ENCODE assay signal across 9 cellular contexts in the genomic region with DNA sequence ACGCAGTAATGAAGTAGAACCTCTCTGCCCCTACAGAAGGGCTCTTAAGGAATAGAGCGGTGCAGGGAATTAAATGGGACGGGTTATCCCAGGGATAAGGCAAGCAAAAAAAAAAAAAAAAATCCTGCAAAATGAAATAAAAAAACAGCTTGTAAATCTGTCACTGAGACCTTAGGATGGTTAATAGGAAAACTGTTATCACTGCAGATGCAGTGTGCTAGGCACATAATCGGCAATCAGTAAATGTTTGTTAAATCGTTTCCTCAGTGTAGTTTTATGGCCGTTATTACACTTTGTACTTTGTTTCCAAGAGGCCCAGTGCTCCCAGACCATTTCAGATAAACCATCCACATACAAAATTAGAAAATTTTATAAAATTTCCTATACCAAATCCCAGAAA. TPM values are rescaled to one million over a fixed set of nuclear protein-coding genes. Genes with fewer than 3 reads are reported as not detected.
DNase-seq lines count a peak whose midpoint lies in the region; ATAC-seq and TF ChIP-seq lines count a peak whose summit lies in the region.
"Had no signal": no experiment of that assay in that cellular context is flagged by ENCODE, and none has a peak within 500 bp of the region (broad histone marks: within the 10 kb centered on the region; RNA-seq: fewer than 3 reads in every experiment).

No MANE protein-coding gene starts in this region.

- peak overlapping the region; percentile 97 for H3K4me3 Mint-ChIP-seq in T-helper 17 cell

- no TSS peak for BruUV-seq in HCT116 (replicated peaks; lab: Mats Ljungman, UMichigan)

- WGBS in gastroesophageal sphincter (ENCODE audit: low coverage in 1 of 2), 2 donors, result 0 to 25% methylated on average over 3 to 6 of the region's 6 CpGs

- intact Hi-C loops in HCT116 (cut with micrococcal nuclease), result no loop called here

- TF ChIP-seq RAD21 in HCT116 (IDR thresholded peaks at IDR 0.05; ENCODE audit: low read depth), result no peak

- H3K4me1 ChIP-seq in HCT116 (ENCODE audit: control insufficient read depth in 1 of 2, insufficient read depth in 2 of 2, low read length in 2 of 2), result 0 out of 4 replicates have a peak, but pooled peaks cover 0 to 3% of the 10 kb centered on the region in 2 experiments
- H3K4me1 ChIP-seq in gastroesophageal sphincter, result peaks cover 0 to 61% (median 0%) of the 10 kb centered on the region in 3 donors
- H3K4me1 ChIP-seq in skeletal muscle satellite cell (ENCODE audit: control insufficient read depth, insufficient read depth, low read length), result no peaks in the 10 kb centered on the region

- no peaks in the 10 kb centered on the region for H4K20me1 ChIP-seq in HCT116 (ENCODE audit: insufficient read depth)

- TF ChIP-seq CTCF in HCT116 (IDR thresholded peaks at IDR 0.05 in 2 of 3, conservative IDR thresholded peaks at IDR 0.05 in 1 of 3; ENCODE audit: borderline replicate concordance in 1 of 3, insufficient read depth in 1 of 3, low read depth in 2 of 3, low read length in 2 of 3), result no peak
- no peak for TF ChIP-seq CTCF in gastroesophageal sphincter (IDR thresholded peaks at IDR 0.05)

- no peak for TF ChIP-seq POLR2A in HCT116 (IDR thresholded peaks at IDR 0.05; ENCODE audit: borderline replicate concordance, extremely low read depth, insufficient read depth, insufficient read length)
- no peak for TF ChIP-seq POLR2A in gastroesophageal sphincter (IDR thresholded peaks at IDR 0.05)

- peak overlapping the region; percentile 54 to 90 for H3K4me3 ChIP-seq in HCT116 (replicated peaks in 1 of 2; ENCODE audit: low read depth in 1 of 2, low read length in 2 of 2)
- peak overlapping the region; percentile 63 to 95 for H3K4me3 ChIP-seq in gastroesophageal sphincter
- H3K4me3 ChIP-seq in skeletal muscle satellite cell (ENCODE audit: low read length), result peak overlapping the region; percentile 80

- H3K9ac ChIP-seq in HCT116 (ENCODE audit: low read length) (peak overlapping the region; percentile 91), skeletal muscle satellite cell (ENCODE audit: low read depth, low read length) (peak overlapping the region; percentile 98)

- no peak for DNase-seq in HCT116 (ENCODE audit: low read depth, low spot score)
- no peak for DNase-seq in T-helper 17 cell
- no peak for DNase-seq in NCI-H1092 treated with DMSO at 0.1 percent for 48 hours (lab: John Stamatoyannopoulos, UW)
- no peak for DNase-seq in SKM-1 treated with dmso at 0.1 percent for 144 hours (lab: John Stamatoyannopoulos, UW; ENCODE audit: unreplicated experiment)
- no peak for DNase-seq in NCI-H1092 (lab: John Stamatoyannopoulos, UW)
- DNase-seq: effector CD8-positive, alpha-beta T cell had no signal

- H2AFZ ChIP-seq in HCT116 (ENCODE audit: low read depth, low read length, poor library complexity, severe bottlenecking), result no peak overlapping the region

- no peak for TF ChIP-seq EP300 in gastroesophageal sphincter (IDR thresholded peaks at IDR 0.05)

- H3K4me1 Mint-ChIP-seq in T-helper 17 cell, result peaks cover 21% of the 10 kb centered on the region

- ATAC-seq in HCT116, result no peak
- no peak for ATAC-seq in T-helper 17 cell
- ATAC-seq in gastroesophageal sphincter, result no peak
- no peak for ATAC-seq in HG03108 (IDR thresholded peaks at IDR 0.05; ENCODE audit: unreplicated experiment)

- H3K9me3 ChIP-seq in HCT116 (ENCODE audit: control insufficient read depth in 1 of 2, insufficient read depth in 1 of 2, low read depth in 1 of 2, low read length in 2 of 2) (no peaks in the 10 kb centered on the region), T-helper 17 cell (ENCODE audit: control insufficient read depth, low read length, poor library complexity, severe bottlenecking) (no peaks in the 10 kb centered on the region), gastroesophageal sphincter (no peaks in the 10 kb centered on the region), skeletal muscle satellite cell (replicated peaks; ENCODE audit: low read length) (no peaks in the 10 kb centered on the region)

- peaks cover 5% of the 10 kb centered on the region for H3K36me3 Mint-ChIP-seq in T-helper 17 cell (ENCODE audit: low read depth)

- H3K27me3 ChIP-seq in HCT116 (ENCODE audit: insufficient read depth, low read length) (no peaks in the 10 kb centered on the region), gastroesophageal sphincter (no peaks in the 10 kb centered on the region), skeletal muscle satellite cell (ENCODE audit: control insufficient read depth, insufficient read depth, low read length) (no peaks in the 10 kb centered on the region)

- RAD21 ChIA-PET in HCT116 (lab: Charles Lee; ENCODE audit: low non-redundant PET in 1 of 2, low total read pairs in 2 of 2, uncharacterized antibody in 2 of 2, unreplicated experiment in 2 of 2), result no interaction called here

- no peaks in the 10 kb centered on the region for H3K27me3 Mint-ChIP-seq in T-helper 17 cell

- no peaks in the 10 kb centered on the region for H3K9me2 ChIP-seq in HCT116 (ENCODE audit: insufficient read depth)

- POLR2A ChIA-PET in HCT116 (lab: Charles Lee), result no interaction called here

- CTCF ChIA-PET in HCT116 (lab: Charles Lee), result no interaction called here

- H3K36me3 ChIP-seq in HCT116 (ENCODE audit: control insufficient read depth in 1 of 2, insufficient read depth in 2 of 2, low read length in 2 of 2) (peaks cover 3 to 8% of the 10 kb centered on the region in 2 experiments; a peak in 3 of 4 replicates), gastroesophageal sphincter (peaks cover 0 to 15% of the 10 kb centered on the region in 2 donors), skeletal muscle satellite cell (ENCODE audit: insufficient read depth, low read length) (peaks cover 14% of the 10 kb centered on the region)

- H3K4me2 ChIP-seq in HCT116 (ENCODE audit: low read length) (peak overlapping the region; percentile 80), skeletal muscle satellite cell (ENCODE audit: low read length) (peak overlapping the region; percentile 84)

- H3K27ac ChIP-seq in HCT116 (ENCODE audit: low read depth, low read length) (peak overlapping the region; percentile 71; the same call in 1 of the 2 replicates), gastroesophageal sphincter (peak overlapping the region; percentile 90 to 99 (median 90))

- peaks cover 87% of the 10 kb centered on the region for H3K79me2 ChIP-seq in HCT116 (ENCODE audit: insufficient read depth, low read length)

- peak overlapping the region; percentile 94 for H3K27ac Mint-ChIP-seq in T-helper 17 cell

TF ChIP-seq in HCT116, 20 proteins besides CTCF, POLR2A, EP300 and RAD21:
- TF ChIP-seq ELF1 (IDR thresholded peaks at IDR 0.05; ENCODE audit: borderline replicate concordance, low read depth) (no peak), FOSL1 (IDR thresholded peaks at IDR 0.05; ENCODE audit: low read depth) (no peak), SIN3A (IDR thresholded peaks at IDR 0.05; ENCODE audit: low read depth) (no peak), YY1 (IDR thresholded peaks at IDR 0.05; ENCODE audit: extremely low read depth, insufficient replicate concordance, low read depth, low read length) (no peak)
- TF ChIP-seq, protein P1, sequence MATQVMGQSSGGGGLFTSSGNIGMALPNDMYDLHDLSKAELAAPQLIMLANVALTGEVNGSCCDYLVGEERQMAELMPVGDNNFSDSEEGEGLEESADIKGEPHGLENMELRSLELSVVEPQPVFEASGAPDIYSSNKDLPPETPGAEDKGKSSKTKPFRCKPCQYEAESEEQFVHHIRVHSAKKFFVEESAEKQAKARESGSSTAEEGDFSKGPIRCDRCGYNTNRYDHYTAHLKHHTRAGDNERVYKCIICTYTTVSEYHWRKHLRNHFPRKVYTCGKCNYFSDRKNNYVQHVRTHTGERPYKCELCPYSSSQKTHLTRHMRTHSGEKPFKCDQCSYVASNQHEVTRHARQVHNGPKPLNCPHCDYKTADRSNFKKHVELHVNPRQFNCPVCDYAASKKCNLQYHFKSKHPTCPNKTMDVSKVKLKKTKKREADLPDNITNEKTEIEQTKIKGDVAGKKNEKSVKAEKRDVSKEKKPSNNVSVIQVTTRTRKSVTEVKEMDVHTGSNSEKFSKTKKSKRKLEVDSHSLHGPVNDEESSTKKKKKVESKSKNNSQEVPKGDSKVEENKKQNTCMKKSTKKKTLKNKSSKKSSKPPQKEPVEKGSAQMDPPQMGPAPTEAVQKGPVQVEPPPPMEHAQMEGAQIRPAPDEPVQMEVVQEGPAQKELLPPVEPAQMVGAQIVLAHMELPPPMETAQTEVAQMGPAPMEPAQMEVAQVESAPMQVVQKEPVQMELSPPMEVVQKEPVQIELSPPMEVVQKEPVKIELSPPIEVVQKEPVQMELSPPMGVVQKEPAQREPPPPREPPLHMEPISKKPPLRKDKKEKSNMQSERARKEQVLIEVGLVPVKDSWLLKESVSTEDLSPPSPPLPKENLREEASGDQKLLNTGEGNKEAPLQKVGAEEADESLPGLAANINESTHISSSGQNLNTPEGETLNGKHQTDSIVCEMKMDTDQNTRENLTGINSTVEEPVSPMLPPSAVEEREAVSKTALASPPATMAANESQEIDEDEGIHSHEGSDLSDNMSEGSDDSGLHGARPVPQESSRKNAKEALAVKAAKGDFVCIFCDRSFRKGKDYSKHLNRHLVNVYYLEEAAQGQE (IDR thresholded peaks at IDR 0.05; ENCODE audit: low read depth), result no peak

RNA-seq across cellular contexts. Expression of a gene that starts 1.0 kb away (rescaled TPM):
- total RNA-seq in HCT116 (2021; ENCODE audit: unreplicated experiment) (49.8 TPM), T-helper 17 cell (10 to 100 TPM; 34.7 to 43.2 TPM), gastroesophageal sphincter (10 to 100 TPM; 38.8 to 66.6 (median 62.1) TPM)
- 37.5 and 40.9 TPM in 2 replicates for polyA plus RNA-seq in HCT116 (2012)
- total RNA-seq in skeletal muscle satellite cell (2012; rRNA removed), result 39.1 and 47.1 TPM in 2 replicates

RNA-seq across cellular contexts. Expression of a gene that starts 1.3 kb away (rescaled TPM):
- total RNA-seq in HCT116 (2021; ENCODE audit: unreplicated experiment) (40.8 TPM), T-helper 17 cell (10 to 100 TPM; 26.6 to 36.0 TPM), gastroesophageal sphincter (10 to 100 TPM in 3 of 4 donors, 1 to 10 TPM in 1; 9.2 to 22.0 (median 16.1) TPM)
- polyA plus RNA-seq in HCT116 (2012), result 34.5 and 38.0 TPM in 2 replicates
- 38.5 and 42.4 TPM in 2 replicates for total RNA-seq in skeletal muscle satellite cell (2012; rRNA removed)

RNA-seq across cellular contexts. Expression of a gene that starts 18.2 kb away (rescaled TPM):
- total RNA-seq in HCT116 (2021; ENCODE audit: unreplicated experiment), result 360 TPM
- 2,386 and 2,775 TPM in 2 replicates for polyA plus RNA-seq in HCT116 (2012)
- 100 to 1,000 TPM; 270 to 298 TPM for total RNA-seq in T-helper 17 cell
- 1,000 to 10,000 TPM in 3 of 4 donors, 100 to 1,000 TPM in 1; 629 to 1,573 (median 1,208) TPM for total RNA-seq in gastroesophageal sphincter
- total RNA-seq in skeletal muscle satellite cell (2012; rRNA removed), result 348 and 432 TPM in 2 replicates

RNA-seq across cellular contexts. Expression of a gene that starts 23.1 kb away (rescaled TPM):
- total RNA-seq in HCT116 (2021; ENCODE audit: unreplicated experiment), result 0.37 TPM
- 0.02 and 0.07 TPM in 2 replicates for polyA plus RNA-seq in HCT116 (2012)
- total RNA-seq in T-helper 17 cell, result 10 to 100 TPM; 10.0 to 13.8 TPM
- total RNA-seq in gastroesophageal sphincter, result 10 to 100 TPM in 1 of 4 donors, 1 to 10 TPM in 3; 2.2 to 14.8 (median 4.5) TPM
- total RNA-seq in skeletal muscle satellite cell (2012; rRNA removed), result not detected in 2 replicates
